ENCODE assay signal across 21 cellular contexts in the genomic region with DNA sequence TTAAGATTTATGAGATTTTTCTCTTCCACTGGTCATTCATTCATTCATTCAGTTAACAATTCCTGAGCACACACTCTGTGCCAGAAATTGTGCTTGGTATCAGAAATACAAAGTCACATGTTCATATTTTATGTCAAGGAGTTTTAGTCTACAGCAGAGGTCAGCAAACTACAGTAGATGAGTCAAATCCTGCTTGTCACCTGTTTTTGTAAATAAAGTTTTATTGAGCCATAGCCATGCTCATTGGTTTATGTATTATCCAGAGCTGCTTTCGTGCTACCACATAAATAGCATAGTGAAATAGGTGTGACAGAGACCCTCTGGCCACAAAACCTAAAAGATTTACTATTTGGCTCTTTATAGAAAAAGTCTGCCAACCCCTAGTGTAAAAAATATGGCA. TPM values are rescaled to one million over a fixed set of nuclear protein-coding genes. Genes with fewer than 3 reads are reported as not detected.
DNase-seq lines count a peak whose midpoint lies in the region; ATAC-seq and TF ChIP-seq lines count a peak whose summit lies in the region.
"Had no signal": no experiment of that assay in that cellular context is flagged by ENCODE, and none has a peak within 500 bp of the region (broad histone marks: within the 10 kb centered on the region; RNA-seq: fewer than 3 reads in every experiment).

No MANE protein-coding gene starts in this region.

- ATAC-seq in foreskin keratinocyte (no peak), GM21367 (IDR thresholded peaks at IDR 0.05; ENCODE audit: unreplicated experiment) (no peak)
- ATAC-seq: Panc1 had no signal

- H3K27me3 ChIP-seq in foreskin keratinocyte = peaks cover 2% of the 10 kb centered on the region
- H3K27me3 ChIP-seq: upper lobe of left lung had no signal

- H3K27me3 Mint-ChIP-seq in activated naive CD8-positive, alpha-beta T cell treated with anti-CD3 and anti-CD28 coated beads for 36 hours = no peaks in the 10 kb centered on the region
- H3K27me3 Mint-ChIP-seq: activated CD4-positive, alpha-beta memory T cell treated with anti-CD3 and anti-CD28 coated beads for 36 hours; IgD-negative memory B cell had no signal

- H3K27ac Mint-ChIP-seq in activated naive CD8-positive, alpha-beta T cell treated with anti-CD3 and anti-CD28 coated beads for 36 hours = peak overlapping the region; percentile 32
- H3K27ac Mint-ChIP-seq: activated CD4-positive, alpha-beta memory T cell treated with anti-CD3 and anti-CD28 coated beads for 36 hours; IgD-negative memory B cell had no signal

- peak; percentile 57 for TF ChIP-seq CTCF in foreskin keratinocyte (conservative IDR thresholded peaks at IDR 0.05)

- no peaks in the 10 kb centered on the region for H3K4me1 ChIP-seq in foreskin keratinocyte
- H3K4me1 ChIP-seq: left ventricle myocardium inferior, parathyroid adenoma, upper lobe of left lung had no signal

- peaks cover 51% of the 10 kb centered on the region for H3K36me3 Mint-ChIP-seq in activated naive CD8-positive, alpha-beta T cell treated with anti-CD3 and anti-CD28 coated beads for 36 hours
- H3K36me3 Mint-ChIP-seq: IgD-negative memory B cell had no signal

- peaks cover 73% of the 10 kb centered on the region for H3K4me1 Mint-ChIP-seq in activated naive CD8-positive, alpha-beta T cell treated with anti-CD3 and anti-CD28 coated beads for 36 hours
- H3K4me1 Mint-ChIP-seq: IgD-negative memory B cell had no signal

- no peak overlapping the region for H3K4me3 Mint-ChIP-seq in activated naive CD8-positive, alpha-beta T cell treated with anti-CD3 and anti-CD28 coated beads for 36 hours
- H3K4me3 Mint-ChIP-seq: activated CD4-positive, alpha-beta memory T cell treated with anti-CD3 and anti-CD28 coated beads for 36 hours; IgD-negative memory B cell had no signal

- no peak overlapping the region for H3K27ac ChIP-seq in foreskin keratinocyte
- H3K27ac ChIP-seq: 22Rv1, C4-2B, left ventricle myocardium inferior, parathyroid adenoma, upper lobe of left lung had no signal

- DNase-seq in DMS 273 treated with DMSO at 0.1 percent for 48 hours (lab: John Stamatoyannopoulos, UW) (peak; percentile 1), DMS 273 (lab: John Stamatoyannopoulos, UW; ENCODE audit: unreplicated experiment) (no peak), M059J (ENCODE audit: low read depth) (peak; percentile 23), foreskin keratinocyte (peak in 1 of 2 donors; percentile 6), activated gamma-delta T cell treated with Interleukin-2 at 50 U/mL for 16 hours (no peak), iPS-NIHi7 (ENCODE audit: extremely low spot score) (no peak)
- no peak for DNase-seq in activated naive CD8-positive, alpha-beta T cell treated with anti-CD3 and anti-CD28 coated beads for 36 hours
- DNase-seq: activated CD4-positive, alpha-beta memory T cell treated with anti-CD3 and anti-CD28 coated beads for 36 hours; activated effector memory CD4-positive, alpha-beta T cell treated with anti-CD3 and anti-CD28 coated beads, Interleukin-2, amount 50 U/mL, for 16 hours; H7; left ventricle myocardium inferior; NCI-H1436 treated with DMSO at 0.1 percent for 48 hours; NCI-H446 treated with DMSO at 0.1 percent for 48 hours; stimulated activated naive CD4-positive, alpha-beta T cell; upper lobe of left lung had no signal

- H3K9me3 Mint-ChIP-seq in activated naive CD8-positive, alpha-beta T cell treated with anti-CD3 and anti-CD28 coated beads for 36 hours = peaks cover 10% of the 10 kb centered on the region
- H3K9me3 Mint-ChIP-seq: activated CD4-positive, alpha-beta memory T cell treated with anti-CD3 and anti-CD28 coated beads for 36 hours; IgD-negative memory B cell had no signal

RNA-seq across cellular contexts. Expression of a gene that starts 46.8 kb away (rescaled TPM):
- not detected in 2 replicates for total RNA-seq in M059J (2014; rRNA removed; shearing (Covaris generic))
- total RNA-seq in activated naive CD8-positive, alpha-beta T cell treated with anti-CD3 and anti-CD28 coated beads for 36 hours = 10 to 100 TPM; 48.3 to 49.7 TPM
- total RNA-seq in foreskin keratinocyte = not detected in 2 replicates
- not detected in 2 replicates for polyA plus RNA-seq in foreskin keratinocyte
- total RNA-seq: H7 had no signal

Comparison
In these comparisons a context has a peak if more than half of its experiments do, and no peak if none do; other contexts are left out.
1. DNase-seq: peak in DMS 273 treated with DMSO at 0.1 percent for 48 hours (single experiment) and M059J (single experiment); none in DMS 273 (single experiment), activated naive CD8-positive, alpha-beta T cell treated with anti-CD3 and anti-CD28 coated beads for 36 hours (single experiment), activated gamma-delta T cell treated with Interleukin-2 at 50 U/mL for 16 hours (single experiment) and iPS-NIHi7 (single experiment).
2. RNA of a gene that starts 46.8 kb away (total RNA-seq): 48.3 to 49.7 TPM in activated naive CD8-positive, alpha-beta T cell treated with anti-CD3 and anti-CD28 coated beads for 36 hours; not detected in M059J and not detected in foreskin keratinocyte; every median in the first group is over 10 times any median in the second.